ENCODE assay signal across 14 cellular contexts in genomic region chr13:50842711-50843255, GRCh38. TPM values are rescaled to one million over a fixed set of nuclear protein-coding genes. Genes with fewer than 3 reads are reported as not detected.
DNase-seq lines count a peak whose midpoint lies in the region; ATAC-seq and TF ChIP-seq lines count a peak whose summit lies in the region.
"Had no signal": no experiment of that assay in that cellular context is flagged by ENCODE, and none has a peak within 500 bp of the region (broad histone marks: within the 10 kb centered on the region; RNA-seq: fewer than 3 reads in every experiment).

No MANE protein-coding gene starts in this region.

- TF ChIP-seq CTCF in breast epithelium (IDR thresholded peaks at IDR 0.05) (no peak), mammary epithelial cell (conservative IDR thresholded peaks at IDR 0.05 in 1 of 2, IDR thresholded peaks at IDR 0.05 in 1 of 2; ENCODE audit: extremely low read depth in 1 of 2, insufficient read depth in 1 of 2, low read depth in 1 of 2, low read length in 2 of 2) (no peak), colonic mucosa (IDR thresholded peaks at IDR 0.05) (no peak), GM10248 (IDR thresholded peaks at IDR 0.05; ENCODE audit: control extremely low read depth, extremely low read depth, low read depth, missing control alignments) (no peak), foreskin keratinocyte (conservative IDR thresholded peaks at IDR 0.05) (no peak)

- peaks cover 15 to 30% (median 18%) of the 10 kb centered on the region in 5 donors for H3K27me3 Mint-ChIP-seq in naive thymus-derived CD4-positive, alpha-beta T cell

- CTCF ChIA-PET in mammary epithelial cell (lab: Charles Lee; ENCODE audit: low non-redundant PET) (no interaction called here), GM10248 (lab: Yijun Ruan, JAX) (interaction anchor here (2.3 kb wide), 1 partner anchor 12 kb away, joined by 6 read pairs; no protein-coding TSS in a partner anchor)
- CTCF ChIA-PET in naive thymus-derived CD4-positive, alpha-beta T cell (lab: Charles Lee): no interaction called here

- H3K4me1 Mint-ChIP-seq in naive thymus-derived CD4-positive, alpha-beta T cell: peaks cover 5 to 21% (median 15%) of the 10 kb centered on the region in 7 donors

- H3K27ac ChIP-seq in breast epithelium (no peak overlapping the region), mammary epithelial cell (ENCODE audit: insufficient read depth, low read depth, low read length) (no peak overlapping the region), colonic mucosa (no peak overlapping the region), thymus (ENCODE audit: low read depth) (no peak overlapping the region), foreskin keratinocyte (no peak overlapping the region)
- no peak overlapping the region for H3K27ac ChIP-seq in naive thymus-derived CD4-positive, alpha-beta T cell (ENCODE audit: low read depth, low read length)
- H3K27ac ChIP-seq: neutrophil had no signal

- dilution Hi-C loops in mammary epithelial cell (cut with HindIII; ENCODE audit: low sequenced_read_pairs): no loop called here

- H3K4me3 Mint-ChIP-seq in naive thymus-derived CD4-positive, alpha-beta T cell: peak overlapping the region in 7 of 10 donors; percentile 4 to 71 (median 42)

- H3K9me3 ChIP-seq in breast epithelium: no peaks in the 10 kb centered on the region
- no peaks in the 10 kb centered on the region for H3K9me3 ChIP-seq in mammary epithelial cell (replicated peaks; ENCODE audit: insufficient read depth, low read length)
- H3K9me3 ChIP-seq in colonic mucosa: no peaks in the 10 kb centered on the region
- H3K9me3 ChIP-seq in naive thymus-derived CD4-positive, alpha-beta T cell (ENCODE audit: control insufficient read depth in 2 of 3, low read length in 3 of 3): no peaks in the 10 kb centered on the region
- no peaks in the 10 kb centered on the region for H3K9me3 ChIP-seq in thymus (ENCODE audit: control insufficient read depth)
- H3K9me3 ChIP-seq: neutrophil had no signal

- no peak for ATAC-seq in naive thymus-derived CD4-positive, alpha-beta T cell
- no peak for ATAC-seq in foreskin keratinocyte

- peaks cover 0 to 14% of the 10 kb centered on the region in 2 donors for H3K27me3 ChIP-seq in breast epithelium
- no peaks in the 10 kb centered on the region for H3K27me3 ChIP-seq in mammary epithelial cell (ENCODE audit: insufficient read depth, low read length)
- peaks cover 8% of the 10 kb centered on the region for H3K27me3 ChIP-seq in colonic mucosa
- no peaks in the 10 kb centered on the region for H3K27me3 ChIP-seq in naive thymus-derived CD4-positive, alpha-beta T cell (ENCODE audit: control insufficient read depth in 2 of 2, insufficient read depth in 2 of 2, low read length in 2 of 2)
- H3K27me3 ChIP-seq in thymus (ENCODE audit: control insufficient read depth, insufficient read depth): no peaks in the 10 kb centered on the region
- H3K27me3 ChIP-seq in foreskin keratinocyte: peaks cover 68% of the 10 kb centered on the region

- H3K27ac Mint-ChIP-seq in naive thymus-derived CD4-positive, alpha-beta T cell: no peak overlapping the region

- TF ChIP-seq POLR2A in breast epithelium (IDR thresholded peaks at IDR 0.05): no peak

- in situ Hi-C loops in mammary epithelial cell (cut with MboI; ENCODE audit: low sequenced_read_pairs in 2 of 2): no loop called here

- H3K4me1 ChIP-seq in breast epithelium (no peaks in the 10 kb centered on the region), mammary epithelial cell (ENCODE audit: insufficient read depth, low read length) (no peaks in the 10 kb centered on the region), colonic mucosa (no peaks in the 10 kb centered on the region), thymus (ENCODE audit: control insufficient read depth, insufficient read depth, low read length) (peaks cover 30% of the 10 kb centered on the region), foreskin keratinocyte (no peaks in the 10 kb centered on the region)
- peaks cover 0 to 5% of the 10 kb centered on the region in 2 donors for H3K4me1 ChIP-seq in naive thymus-derived CD4-positive, alpha-beta T cell (ENCODE audit: control insufficient read depth in 2 of 2, insufficient read depth in 2 of 2, low read length in 2 of 2)

- 51% methylated on average over 11 of the region's 13 CpGs for WGBS in mammary epithelial cell (ENCODE audit: low coverage, missing lambda C conversion rate)
- WGBS in thymus: 70% methylated on average over 13 of the region's 13 CpGs

- peak overlapping the region in 2 of 3 donors; percentile 33 to 60 for H3K4me3 ChIP-seq in breast epithelium
- no peak overlapping the region for H3K4me3 ChIP-seq in mammary epithelial cell (replicated peaks in 1 of 3; ENCODE audit: insufficient read depth in 1 of 3, low read depth in 2 of 3, low read length in 3 of 3)
- peak overlapping the region; percentile 28 for H3K4me3 ChIP-seq in colonic mucosa
- H3K4me3 ChIP-seq in naive thymus-derived CD4-positive, alpha-beta T cell (ENCODE audit: low read length): no peak overlapping the region
- H3K4me3 ChIP-seq in thymus (ENCODE audit: low read length): peak overlapping the region; percentile 47

- H3K9ac ChIP-seq in mammary epithelial cell (ENCODE audit: insufficient read depth, low read length) (no peak overlapping the region), colonic mucosa (ENCODE audit: low read depth in 2 of 2, low read length in 2 of 2) (no peak overlapping the region)

- intact Hi-C loops in breast epithelium (cut with DNase I; ENCODE audit: low total_unique reads): no loop called here
- intact Hi-C loops in mammary epithelial cell (cut with micrococcal nuclease): no loop called here
- intact Hi-C loops in colonic mucosa (cut with DNase I): no loop called here
- intact Hi-C loops in naive thymus-derived CD4-positive, alpha-beta T cell (cut with micrococcal nuclease): no loop called here

- H2AFZ ChIP-seq in mammary epithelial cell (ENCODE audit: low read depth, low read length): no peak overlapping the region

- H3K79me2 ChIP-seq in mammary epithelial cell (ENCODE audit: insufficient read depth, low read length): no peaks in the 10 kb centered on the region

- no peaks in the 10 kb centered on the region for H4K20me1 ChIP-seq in mammary epithelial cell (ENCODE audit: insufficient read depth, low read length)

- DNase-seq in breast epithelium (ENCODE audit: low spot score in 2 of 2): no peak
- DNase-seq in mammary epithelial cell: no peak
- DNase-seq in colonic mucosa: no peak
- no peak for DNase-seq in naive thymus-derived CD4-positive, alpha-beta T cell
- no peak for DNase-seq in GM10248 (ENCODE audit: extremely low spot score)
- DNase-seq in foreskin keratinocyte: no peak
- DNase-seq in NCI-H1436 (lab: John Stamatoyannopoulos, UW): no peak
- DNase-seq: activated effector memory CD4-positive, alpha-beta T cell treated with Interleukin-2 at 50 U/mL for 16 hours; effector CD8-positive, alpha-beta T cell; NCI-H226 had no signal

- peaks cover 0 to 6% (median 0%) of the 10 kb centered on the region in 5 donors for H3K36me3 Mint-ChIP-seq in naive thymus-derived CD4-positive, alpha-beta T cell

- no TSS peak for BruUV-seq in mammary epithelial cell (replicated peaks; lab: Mats Ljungman, UMichigan)

- peaks cover 0 to 2% (median 0%) of the 10 kb centered on the region in 11 donors for H3K9me3 Mint-ChIP-seq in naive thymus-derived CD4-positive, alpha-beta T cell

- H3K36me3 ChIP-seq in breast epithelium: no peaks in the 10 kb centered on the region
- no peaks in the 10 kb centered on the region for H3K36me3 ChIP-seq in mammary epithelial cell (ENCODE audit: insufficient read depth, low read length)
- no peaks in the 10 kb centered on the region for H3K36me3 ChIP-seq in colonic mucosa
- no peaks in the 10 kb centered on the region for H3K36me3 ChIP-seq in naive thymus-derived CD4-positive, alpha-beta T cell (ENCODE audit: control insufficient read depth in 2 of 3, insufficient read depth in 3 of 3, low read length in 3 of 3)
- H3K36me3 ChIP-seq in thymus (ENCODE audit: control insufficient read depth, insufficient read depth): peaks cover 6% of the 10 kb centered on the region
- H3K36me3 ChIP-seq: neutrophil had no signal

- POLR2A ChIA-PET in naive thymus-derived CD4-positive, alpha-beta T cell (lab: Charles Lee): no interaction called here
- POLR2A ChIA-PET in GM10248 (lab: Yijun Ruan, JAX): no interaction called here

- no peak overlapping the region for H3K4me2 ChIP-seq in mammary epithelial cell (ENCODE audit: insufficient read depth, low read depth, low read length)

RNA-seq across cellular contexts. Expression of gene DLEU7, which starts 0.7 kb away (rescaled TPM):
- under 1 TPM; 0.15 to 0.66 (median 0.48) TPM for total RNA-seq in breast epithelium
- total RNA-seq in mammary epithelial cell: not detected
- not detected for polyA plus RNA-seq in mammary epithelial cell
- polyA minus RNA-seq in mammary epithelial cell: not detected
- under 1 TPM in 1 of 2 donors, not detected in 1; 0.11 TPM for total RNA-seq in colonic mucosa
- 1 to 10 TPM in 1 of 5 experiments, under 1 TPM in 1, not detected in 3; 0.13 to 1.2 TPM for total RNA-seq in naive thymus-derived CD4-positive, alpha-beta T cell
- not detected for polyA plus RNA-seq in naive thymus-derived CD4-positive, alpha-beta T cell
- polyA plus RNA-seq in thymus: 0.73 TPM
- total RNA-seq in foreskin keratinocyte: not detected in 2 replicates
- not detected in 2 replicates for polyA plus RNA-seq in foreskin keratinocyte
- total RNA-seq: LHCN-M2 had no signal
- polyA plus RNA-seq: AG04450 had no signal

Comparison
In these comparisons a context has a peak if more than half of its experiments do, and no peak if none do; other contexts are left out.
1. H3K4me3 ChIP-seq: peak in breast epithelium (2 of 3), colonic mucosa (single experiment) and thymus (single experiment); none in mammary epithelial cell (0 of 3) and naive thymus-derived CD4-positive, alpha-beta T cell (single experiment).